11 cellular contexts compared by ENCODE assay signal in genomic region chr5:138716456-138716924, GRCh38. TPM values are rescaled to one million over a fixed set of nuclear protein-coding genes. Genes with fewer than 3 reads are reported as not detected.
DNase-seq lines count a peak whose midpoint lies in the region; ATAC-seq and TF ChIP-seq lines count a peak whose summit lies in the region.
"Had no signal": no experiment of that assay in that cellular context is flagged by ENCODE, and none has a peak within 500 bp of the region (broad histone marks: within the 10 kb centered on the region; RNA-seq: fewer than 3 reads in every experiment).

No MANE protein-coding gene starts in this region.

- no peaks in the 10 kb centered on the region for H3K36me3 ChIP-seq in MG63

- no peak for ATAC-seq in stimulated activated effector memory CD8-positive, alpha-beta T cell treated with anti-CD3 and anti-CD28 coated beads, Interleukin-12 subunit alpha, Interleukin-12 subunit beta, amount 100 ng/mL, for 72 hours
- ATAC-seq: CD8-positive, alpha-beta T cell; mucosa of descending colon had no signal

- H3K4me1 Mint-ChIP-seq in stimulated activated effector memory CD8-positive, alpha-beta T cell treated with anti-CD3 and anti-CD28 coated beads, Interleukin-12 subunit alpha, Interleukin-12 subunit beta, amount 100 ng/mL, for 72 hours: no peaks in the 10 kb centered on the region

- H3K4me3 Mint-ChIP-seq in stimulated activated effector memory CD8-positive, alpha-beta T cell treated with anti-CD3 and anti-CD28 coated beads, Interleukin-12 subunit alpha, Interleukin-12 subunit beta, amount 100 ng/mL, for 72 hours: no peak overlapping the region
- H3K4me3 Mint-ChIP-seq: CD8-positive, alpha-beta T cell had no signal

- no peaks in the 10 kb centered on the region for H3K36me3 Mint-ChIP-seq in stimulated activated effector memory CD8-positive, alpha-beta T cell treated with anti-CD3 and anti-CD28 coated beads, Interleukin-12 subunit alpha, Interleukin-12 subunit beta, amount 100 ng/mL, for 72 hours
- H3K36me3 Mint-ChIP-seq: CD8-positive, alpha-beta T cell had no signal

- DNase-seq in DMS79 (lab: John Stamatoyannopoulos, UW) (peak; percentile 57), MG63 (peak; percentile 31), RPMI7951 (ENCODE audit: low read depth) (peak; percentile 39), kidney tubule cell (ENCODE audit: low spot score) (peak; percentile 42), foreskin fibroblast (no peak), NCI-H1694 treated with DMSO at 0.1 percent for 48 hours (lab: John Stamatoyannopoulos, UW) (no peak), NCI-H82 treated with DMSO at 0.1 percent for 48 hours (lab: John Stamatoyannopoulos, UW; ENCODE audit: unreplicated experiment) (no peak)
- DNase-seq in stimulated activated effector memory CD8-positive, alpha-beta T cell treated with anti-CD3 and anti-CD28 coated beads, Interleukin-12 subunit alpha, Interleukin-12 subunit beta, amount 100 ng/mL, for 72 hours (ENCODE audit: low spot score in 2 of 2): no peak
- DNase-seq: activated effector memory CD4-positive, alpha-beta T cell treated with anti-CD3 and anti-CD28 coated beads, Interleukin-2, amount 50 U/mL, for 16 hours; CD8-positive, alpha-beta T cell; mucosa of descending colon had no signal

- H3K27me3 ChIP-seq in MG63: no peaks in the 10 kb centered on the region

- H3K9me3 Mint-ChIP-seq in stimulated activated effector memory CD8-positive, alpha-beta T cell treated with anti-CD3 and anti-CD28 coated beads, Interleukin-12 subunit alpha, Interleukin-12 subunit beta, amount 100 ng/mL, for 72 hours: no peaks in the 10 kb centered on the region
- H3K9me3 Mint-ChIP-seq: CD8-positive, alpha-beta T cell had no signal

- no peak for TF ChIP-seq CTCF in foreskin fibroblast (IDR thresholded peaks at IDR 0.05; ENCODE audit: low read depth, low read length)

- H3K4me3 ChIP-seq in MG63 (no peak overlapping the region), foreskin fibroblast (ENCODE audit: low read depth in 1 of 2, low read length in 2 of 2) (no peak overlapping the region)
- H3K4me3 ChIP-seq: mucosa of descending colon had no signal

- no peaks in the 10 kb centered on the region for H3K9me3 ChIP-seq in MG63
- H3K9me3 ChIP-seq: mucosa of descending colon had no signal

- no peak overlapping the region for H3K27ac Mint-ChIP-seq in stimulated activated effector memory CD8-positive, alpha-beta T cell treated with anti-CD3 and anti-CD28 coated beads, Interleukin-12 subunit alpha, Interleukin-12 subunit beta, amount 100 ng/mL, for 72 hours
- H3K27ac Mint-ChIP-seq: CD8-positive, alpha-beta T cell had no signal

RNA-seq across cellular contexts. Expression of gene CTNNA1, which starts 36.7 kb away (rescaled TPM):
- total RNA-seq in MG63 (2014; rRNA removed; shearing (Covaris generic); ENCODE audit: low replicate concordance): 394 TPM in 2 replicates
- 243 and 244 TPM in 2 replicates for total RNA-seq in RPMI7951 (2014; rRNA removed; shearing (Covaris generic))

Comparison
In these comparisons a context has a peak if more than half of its experiments do, and no peak if none do; other contexts are left out.
1. DNase-seq: peak in DMS79 (single experiment), MG63 (single experiment), RPMI7951 (single experiment) and kidney tubule cell (single experiment); none in foreskin fibroblast (0 of 2), NCI-H1694 treated with DMSO at 0.1 percent for 48 hours (single experiment), stimulated activated effector memory CD8-positive, alpha-beta T cell treated with anti-CD3 and anti-CD28 coated beads, Interleukin-12 subunit alpha, Interleukin-12 subunit beta, amount 100 ng/mL, for 72 hours (0 of 2) and NCI-H82 treated with DMSO at 0.1 percent for 48 hours (single experiment).